In genomic region chr7:151483700-151483960, GRCh38 we compare ENCODE assay signal across 1 cellular context.
TF ChIP-seq lines count a peak whose summit lies in the region.

No MANE protein-coding gene starts in this region.

TF ChIP-seq in K562, 482 proteins besides CTCF, POLR2A, EP300 and RAD21 (continued from another document):
- TF ChIP-seq CHD4 (IDR thresholded peaks at IDR 0.05; ENCODE audit: insufficient read depth, insufficient replicate concordance, low read depth, low read length, poor library complexity, severe bottlenecking) (no peak), ZBTB26 (CRISPR knock-in tag; IDR thresholded peaks at IDR 0.05) (no peak), ZSCAN32 (CRISPR knock-in tag; IDR thresholded peaks at IDR 0.05) (no peak)
